In genomic region chr4:163142246-163142645, GRCh38 we compare ENCODE assay signal across 35 cellular contexts.
"Had no signal": no experiment of that assay in that cellular context is flagged by ENCODE, and none has a peak within 500 bp of the region (broad histone marks: within the 10 kb centered on the region; RNA-seq: fewer than 3 reads in every experiment).

No MANE protein-coding gene starts in this region.

- H3K27me3 ChIP-seq: MG63 had no signal

- H3K9me3 ChIP-seq: MG63 had no signal

- DNase-seq: Karpas-422, Kasumi-1, KG1, MG63, MM.1S, MV-4-11, NCI-H1048, NCI-H1092, NCI-H1092 treated with DMSO at 0.1 percent for 48 hours, NCI-H1105, NCI-H1105 treated with DMSO at 0.1 percent for 48 hours, NCI-H1417, NCI-H1417 treated with DMSO at 0.1 percent for 48 hours, NCI-H1436, NCI-H1436 treated with DMSO at 0.1 percent for 48 hours, NCI-H146, NCI-H1694, NCI-H1694 treated with DMSO at 0.1 percent for 48 hours, NCI-H187, NCI-H187 treated with DMSO at 0.1 percent for 48 hours, NCI-H1930, NCI-H2029, NCI-H2029 treated with DMSO at 0.1 percent for 48 hours, NCI-H2081, NCI-H2081 treated with DMSO at 0.1 percent for 48 hours, NCI-H2107, NCI-H2171, NCI-H2171 treated with DMSO at 0.1 percent for 48 hours, NCI-H2227 treated with DMSO at 0.1 percent for 48 hours, NCI-H226, NCI-H345, NCI-H446, NCI-H446 treated with DMSO at 0.1 percent for 48 hours, NCI-H510A had no signal

- H3K27ac ChIP-seq: KMS-11 had no signal

- H3K4me3 ChIP-seq: MG63 had no signal

- H3K9ac ChIP-seq: KMS-11 had no signal

- H3K4me2 ChIP-seq: KMS-11 had no signal
